In the genomic region with DNA sequence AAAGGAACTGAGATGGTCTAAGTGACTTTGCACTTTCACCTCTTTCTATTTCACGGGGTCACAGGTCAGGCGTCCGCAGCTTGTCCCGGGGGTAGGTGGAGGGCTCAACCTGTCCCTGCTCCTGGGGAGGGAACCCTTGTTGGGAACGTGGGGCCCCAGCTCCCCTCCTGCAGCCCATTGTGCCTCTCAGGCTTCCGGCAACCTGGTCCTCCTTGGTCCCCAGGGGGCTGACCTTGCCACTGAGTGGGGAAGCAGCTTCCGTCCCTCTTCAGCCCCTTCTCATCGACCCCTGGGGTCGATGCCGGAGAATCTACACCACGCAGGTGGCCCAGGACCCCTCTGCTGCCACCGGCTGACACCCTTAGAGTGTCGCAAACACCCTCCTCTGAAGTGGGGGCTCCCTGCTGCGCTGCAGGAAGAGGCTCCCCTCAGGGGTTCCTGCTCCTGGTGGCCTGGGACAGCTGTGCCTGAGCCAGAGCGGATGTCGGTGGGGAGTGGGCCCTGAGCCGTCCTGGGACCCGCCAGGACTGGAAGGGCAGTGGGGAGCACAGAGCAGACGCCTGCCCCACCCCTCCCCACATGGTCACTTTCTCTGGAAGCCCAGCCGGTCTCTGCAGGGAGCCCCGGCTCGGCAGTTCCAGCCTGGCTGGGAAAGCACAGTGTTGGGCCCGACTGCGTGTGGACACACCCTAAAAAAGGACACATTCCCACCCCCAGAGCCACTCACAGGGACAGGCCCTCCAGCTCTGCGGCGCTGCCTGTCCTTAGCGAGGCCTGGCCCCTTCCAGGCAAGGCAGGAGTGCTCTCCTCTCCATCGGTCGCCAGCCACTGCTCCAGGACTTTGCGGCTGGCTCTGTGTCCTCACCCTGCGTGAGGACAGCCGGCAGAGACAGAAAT, we compare ENCODE assay signal across 23 cellular contexts.
A peak's percentile ranks its signal among the peaks of the same experiment; 100 is the strongest.
DNase-seq lines count a peak whose midpoint lies in the region; ATAC-seq, FAIRE-seq and TF ChIP-seq lines count a peak whose summit lies in the region.
"Had no signal": no experiment of that assay in that cellular context is flagged by ENCODE, and none has a peak within 500 bp of the region (broad histone marks: within the 10 kb centered on the region; RNA-seq: fewer than 3 reads in every experiment).

No MANE protein-coding gene starts in this region.

- H4K5ac ChIP-seq in H1 (ENCODE audit: insufficient read length, low read depth, low read length): no peak overlapping the region
- no peak overlapping the region for H4K5ac ChIP-seq in mesendoderm (ENCODE audit: low read length)

- H3K9me3 Mint-ChIP-seq in stimulated activated naive CD8-positive, alpha-beta T cell treated with anti-CD3 and anti-CD28 coated beads, Interleukin-15, amount 100 ng/mL, for 72 hours: no peaks in the 10 kb centered on the region
- H3K9me3 Mint-ChIP-seq: CD8-positive, alpha-beta memory T cell had no signal

- H3K14ac ChIP-seq in H1 (ENCODE audit: insufficient read length): no peak overlapping the region

- H2BK15ac ChIP-seq in H1 (ENCODE audit: low read length) (no peak overlapping the region), mesendoderm (replicated peaks; ENCODE audit: low read depth) (no peak overlapping the region)

- no peak overlapping the region for H4K91ac ChIP-seq in H1 (replicated peaks; ENCODE audit: insufficient read length, low read length)

- H2BK12ac ChIP-seq in H1 (ENCODE audit: low read depth, low read length): no peak overlapping the region

- H3K23ac ChIP-seq in H1 (ENCODE audit: insufficient read length) (no peak overlapping the region), mesendoderm (ENCODE audit: low read length) (no peak overlapping the region)

- H3K36me3 ChIP-seq in H1 (ENCODE audit: control insufficient read depth in 2 of 4, insufficient read depth in 4 of 4, low read length in 3 of 4) (no peaks in the 10 kb centered on the region), mesendoderm (ENCODE audit: control insufficient read depth, insufficient read depth, low read length) (no peaks in the 10 kb centered on the region), esophagus squamous epithelium (no peaks in the 10 kb centered on the region)
- H3K36me3 ChIP-seq: BLaER1 treated with 17β-estradiol and CSF1 and Interleukin-3, amounts not matched to agents 10 nM and 100 nM had no signal

- no peak for TF ChIP-seq EP300 in H1 (IDR thresholded peaks at IDR 0.05; ENCODE audit: borderline replicate concordance in 1 of 2, low read depth in 2 of 2, low read length in 2 of 2)

- H3K79me1 ChIP-seq in H1 (ENCODE audit: low read depth, low read length) (no peaks in the 10 kb centered on the region), mesendoderm (ENCODE audit: low read length) (no peaks in the 10 kb centered on the region)

- TF ChIP-seq CTCF in H1 (IDR thresholded peaks at IDR 0.05; ENCODE audit: control extremely low read depth in 1 of 3, insufficient read depth in 1 of 3, low read depth in 1 of 3, low read length in 3 of 3) (no peak), esophagus squamous epithelium (IDR thresholded peaks at IDR 0.05) (no peak)

- H3K27me3 ChIP-seq in H1 (replicated peaks in 1 of 4; ENCODE audit: control insufficient read depth in 3 of 4, extremely low read depth in 1 of 4, insufficient read depth in 3 of 4, low read length in 3 of 4): no peaks in the 10 kb centered on the region
- H3K27me3 ChIP-seq in mesendoderm (ENCODE audit: insufficient read depth, low read length, poor library complexity): no peaks in the 10 kb centered on the region
- peaks cover 0 to 3% (median 0%) of the 10 kb centered on the region in 4 donors for H3K27me3 ChIP-seq in esophagus squamous epithelium
- H3K27me3 ChIP-seq: BLaER1 treated with 17β-estradiol and CSF1 and Interleukin-3, amounts not matched to agents 10 nM and 100 nM had no signal

- H3K4me1 Mint-ChIP-seq in stimulated activated naive CD8-positive, alpha-beta T cell treated with anti-CD3 and anti-CD28 coated beads, Interleukin-15, amount 100 ng/mL, for 72 hours: no peaks in the 10 kb centered on the region
- H3K4me1 Mint-ChIP-seq: CD8-positive, alpha-beta memory T cell had no signal

- no peak overlapping the region for H3K27ac Mint-ChIP-seq in stimulated activated naive CD8-positive, alpha-beta T cell treated with anti-CD3 and anti-CD28 coated beads, Interleukin-15, amount 100 ng/mL, for 72 hours
- H3K27ac Mint-ChIP-seq: CD8-positive, alpha-beta memory T cell had no signal

- H4K8ac ChIP-seq in H1 (ENCODE audit: extremely low read depth, insufficient read depth, low read length): peak overlapping the region; percentile 63
- no peak overlapping the region for H4K8ac ChIP-seq in mesendoderm (ENCODE audit: low read depth, low read length)

- no peak for FAIRE-seq in H1 (lab: Jason Lieb, UNC)
- FAIRE-seq: GM12891, HTR-8/SVneo had no signal

- no peak overlapping the region for H3K56ac ChIP-seq in H1 (replicated peaks; ENCODE audit: insufficient read length, low read depth, low read length)
- peak overlapping the region; percentile 42 for H3K56ac ChIP-seq in mesendoderm (ENCODE audit: low read length)

- peaks cover 7% of the 10 kb centered on the region for H3K27me3 Mint-ChIP-seq in stimulated activated naive CD8-positive, alpha-beta T cell treated with anti-CD3 and anti-CD28 coated beads, Interleukin-15, amount 100 ng/mL, for 72 hours

- no peaks in the 10 kb centered on the region for H3K23me2 ChIP-seq in H1 (ENCODE audit: low read depth, low read length)

- no peak for TF ChIP-seq POLR2A in H1 (IDR thresholded peaks at IDR 0.05; ENCODE audit: control extremely low read depth in 1 of 2, low read depth in 2 of 2, low read length in 2 of 2)
- TF ChIP-seq POLR2A in esophagus squamous epithelium (IDR thresholded peaks at IDR 0.05): no peak

- no peak overlapping the region for H3K9ac ChIP-seq in H1 (replicated peaks in 1 of 4; ENCODE audit: extremely low read depth in 1 of 4, low read depth in 3 of 4, low read length in 3 of 4)
- no peak overlapping the region for H3K9ac ChIP-seq in mesendoderm (ENCODE audit: low read length)
- H3K9ac ChIP-seq: BLaER1 treated with 17β-estradiol and CSF1 and Interleukin-3, amounts not matched to agents 10 nM and 100 nM had no signal

- H3K4me1 ChIP-seq in H1 (replicated peaks in 1 of 4; ENCODE audit: control insufficient read depth in 3 of 4, insufficient read depth in 4 of 4, low read length in 3 of 4): peaks cover 0 to 4% (median 0%) of the 10 kb centered on the region in 4 experiments; a peak in 3 of 7 replicates
- no peaks in the 10 kb centered on the region for H3K4me1 ChIP-seq in mesendoderm (ENCODE audit: control insufficient read depth, low read depth, low read length)
- H3K4me1 ChIP-seq in esophagus squamous epithelium: no peaks in the 10 kb centered on the region
- H3K4me1 ChIP-seq: BLaER1 treated with 17β-estradiol and CSF1 and Interleukin-3, amounts not matched to agents 10 nM and 100 nM had no signal

- DNase-seq in stimulated activated naive CD8-positive, alpha-beta T cell treated with anti-CD3 and anti-CD28 coated beads, Interleukin-15, amount 100 ng/mL, for 72 hours: no peak
- no peak for DNase-seq in stimulated activated naive CD8-positive, alpha-beta T cell treated with anti-CD3 and anti-CD28 coated beads, Interleukin-15, Interleukin-2, amounts not matched to agents 100 U/mL and 50 U/mL, for 24 hours
- DNase-seq in H1 (ENCODE audit: low read depth in 1 of 2, low spot score in 2 of 2): no peak
- DNase-seq in mesendoderm: no peak
- DNase-seq in NCI-H1092 (lab: John Stamatoyannopoulos, UW): no peak
- DNase-seq in esophagus squamous epithelium (lab: John Stamatoyannopoulos, UW): no peak
- DNase-seq: CD8-positive, alpha-beta memory T cell; DMS53; EL; GOT3; NCI-H187; NCI-H2107; NCI-H226; NCI-H524; PC-3; SIG-M5 had no signal

- no peak overlapping the region for H2BK20ac ChIP-seq in H1 (ENCODE audit: low read length)

- no peak overlapping the region for H3K4ac ChIP-seq in H1 (replicated peaks; ENCODE audit: insufficient read length, low read depth, low read length)
- no peak overlapping the region for H3K4ac ChIP-seq in mesendoderm (ENCODE audit: low read depth, low read length)

- H3K79me2 ChIP-seq in H1 (ENCODE audit: control insufficient read depth in 1 of 2, insufficient read depth in 2 of 2, low read length in 2 of 2) (no peaks in the 10 kb centered on the region), mesendoderm (ENCODE audit: control insufficient read depth, insufficient read depth, low read length) (no peaks in the 10 kb centered on the region)

- no peak for TF ChIP-seq RAD21 in H1 (IDR thresholded peaks at IDR 0.05 in 1 of 2, conservative IDR thresholded peaks at IDR 0.05 in 1 of 2; ENCODE audit: low read depth in 2 of 2, low read length in 2 of 2)

- no peak overlapping the region for H3K4me3 Mint-ChIP-seq in stimulated activated naive CD8-positive, alpha-beta T cell treated with anti-CD3 and anti-CD28 coated beads, Interleukin-15, amount 100 ng/mL, for 72 hours
- H3K4me3 Mint-ChIP-seq: CD8-positive, alpha-beta memory T cell had no signal

- H3K9me3 ChIP-seq in H1 (ENCODE audit: insufficient read depth in 2 of 2, low read depth in 1 of 2, low read length in 1 of 2) (no peaks in the 10 kb centered on the region), esophagus squamous epithelium (no peaks in the 10 kb centered on the region)
- H3K9me3 ChIP-seq: BLaER1 treated with 17β-estradiol and CSF1 and Interleukin-3, amounts not matched to agents 10 nM and 100 nM had no signal

- WGBS in H1 (ENCODE audit: extremely low coverage in 1 of 2, insufficient coverage in 1 of 2, insufficient read length in 1 of 2, insufficient replicate concordance in 2 of 2, low coverage in 1 of 2, low lambda C conversion rate in 2 of 2, missing lambda C conversion rate in 1 of 2), 2 experiments: 94% methylated on average over 23 of the region's 32 CpGs; no CpG with 5 or more reads in 1 of the 2 experiments
- WGBS in mesendoderm (ENCODE audit: extremely low coverage, insufficient coverage, low lambda C conversion rate): no CpG with 5 or more reads among the region's 32 CpGs
- 36 to 100% methylated on average over 2 to 9 of the region's 32 CpGs for WGBS in esophagus squamous epithelium, 2 donors

- H4K20me1 ChIP-seq in H1 (replicated peaks in 1 of 2; ENCODE audit: control insufficient read depth in 1 of 2, insufficient read depth in 2 of 2, low read length in 2 of 2): no peaks in the 10 kb centered on the region
- H4K20me1 ChIP-seq: BLaER1 treated with 17β-estradiol and CSF1 and Interleukin-3, amounts not matched to agents 10 nM and 100 nM had no signal

- POLR2A ChIA-PET in H1 (lab: Charles Lee; ENCODE audit: partially characterized antibody): no interaction called here

- intact Hi-C loops in esophagus squamous epithelium (cut with DNase I): no loop called here

- CTCF ChIA-PET in H1 (lab: Charles Lee; ENCODE audit: partially characterized antibody): interaction anchor here (2.1 kb wide), 1 partner anchor 12 kb away, joined by 4 read pairs; no protein-coding TSS in a partner anchor

- H2BK5ac ChIP-seq in H1 (ENCODE audit: low read depth, low read length) (0 out of 2 replicates have a peak overlapping the region, but pooled peaks have one; percentile 39), mesendoderm (ENCODE audit: low read length) (no peak overlapping the region)

- H3K4me3 ChIP-seq in H1 (ENCODE audit: extremely low read depth in 1 of 4, insufficient read depth in 2 of 4, low read depth in 3 of 4, low read length in 4 of 4) (no peak overlapping the region), mesendoderm (ENCODE audit: low read length) (no peak overlapping the region), esophagus squamous epithelium (no peak overlapping the region)
- H3K4me3 ChIP-seq: BLaER1 treated with 17β-estradiol and CSF1 and Interleukin-3, amounts not matched to agents 10 nM and 100 nM had no signal

- no peak overlapping the region for H2AK5ac ChIP-seq in H1 (ENCODE audit: low read depth, low read length)
- H2AK5ac ChIP-seq in mesendoderm (ENCODE audit: low read length): no peak overlapping the region

- no peak overlapping the region for H3K27ac ChIP-seq in H1 (ENCODE audit: low read depth, low read length)
- H3K27ac ChIP-seq in mesendoderm (ENCODE audit: low read depth, low read length): no peak overlapping the region
- no peak overlapping the region for H3K27ac ChIP-seq in esophagus squamous epithelium
- H3K27ac ChIP-seq: BLaER1 treated with 17β-estradiol and CSF1 and Interleukin-3, amounts not matched to agents 10 nM and 100 nM; HL-60; RWPE1 had no signal

- ATAC-seq in stimulated activated naive CD8-positive, alpha-beta T cell treated with anti-CD3 and anti-CD28 coated beads, Interleukin-15, amount 100 ng/mL, for 72 hours: peak; percentile 22
- no peak for ATAC-seq in stimulated activated naive CD8-positive, alpha-beta T cell treated with anti-CD3 and anti-CD28 coated beads, Interleukin-15, Interleukin-2, amounts not matched to agents 100 U/mL and 50 U/mL, for 24 hours
- ATAC-seq in GM21619 (IDR thresholded peaks at IDR 0.05; ENCODE audit: unreplicated experiment): no peak
- ATAC-seq: PC-3, SK-N-SH treated with all-trans-retinoic acid at 6 μM for 48 hours had no signal

- H2BK120ac ChIP-seq in H1 (replicated peaks; ENCODE audit: low read depth, low read length) (no peak overlapping the region), mesendoderm (ENCODE audit: low read depth, low read length) (no peak overlapping the region)

- H3K18ac ChIP-seq in H1 (ENCODE audit: extremely low read depth, low read length) (no peak overlapping the region; the same call in 1 of the 2 replicates), mesendoderm (ENCODE audit: low read length) (no peak overlapping the region)

- H3K4me2 ChIP-seq in H1 (ENCODE audit: insufficient read depth in 1 of 2, low read depth in 2 of 2, low read length in 2 of 2) (no peak overlapping the region), mesendoderm (ENCODE audit: low read length) (no peak overlapping the region)
- H3K4me2 ChIP-seq: BLaER1 treated with 17β-estradiol and CSF1 and Interleukin-3, amounts not matched to agents 10 nM and 100 nM had no signal

- no peak overlapping the region for H2AFZ ChIP-seq in H1 (ENCODE audit: low read length)
